ENCODE assay signal across 8 cellular contexts in the genomic region with DNA sequence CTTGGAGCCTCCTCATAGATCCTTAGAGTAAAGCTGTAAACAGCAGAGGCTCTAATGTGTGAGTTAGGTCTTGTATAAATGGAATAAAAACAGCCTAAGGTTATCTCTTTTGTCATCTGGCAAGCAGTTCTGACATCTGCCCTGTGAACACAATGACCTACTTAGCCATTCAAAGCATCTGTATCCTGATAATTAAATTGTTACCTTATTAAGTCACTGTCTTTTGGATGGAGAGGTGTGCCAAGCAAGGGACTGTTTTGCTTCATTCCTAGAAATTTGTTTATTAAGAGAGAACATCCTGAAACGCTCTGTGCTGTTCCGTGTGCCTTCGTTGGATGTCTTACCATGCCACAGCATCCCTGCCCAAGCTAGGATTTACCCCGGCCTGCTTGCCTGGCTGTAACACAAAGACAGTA. TPM values are rescaled to one million over a fixed set of nuclear protein-coding genes. Genes with fewer than 3 reads are reported as not detected.
DNase-seq lines count a peak whose midpoint lies in the region; ATAC-seq, FAIRE-seq and TF ChIP-seq lines count a peak whose summit lies in the region.

No MANE protein-coding gene starts in this region.

- no peaks in the 10 kb centered on the region for H3K27me3 ChIP-seq in tibial artery

- H3K4me1 Mint-ChIP-seq in activated T-cell treated with anti-CD3 and anti-CD28 coated beads, Interleukin-2, amount 50 U/mL, for 72 hours (ENCODE audit: low read depth): peaks cover 66% of the 10 kb centered on the region
- H3K4me1 Mint-ChIP-seq in activated CD4-positive, alpha-beta memory T cell treated with anti-CD3 and anti-CD28 coated beads, Interleukin-2, amount 10 ng/mL, durations not matched to agents 7 days and 5 days: peaks cover 46% of the 10 kb centered on the region

- TF ChIP-seq CTCF in kidney (IDR thresholded peaks at IDR 0.05; ENCODE audit: borderline replicate concordance, extremely low read depth, insufficient read depth): no peak
- TF ChIP-seq CTCF in tibial artery (IDR thresholded peaks at IDR 0.05): no peak

- no peak for DNase-seq in activated T-cell treated with anti-CD3 and anti-CD28 coated beads, Interleukin-2, amount 50 U/mL, for 72 hours
- DNase-seq in activated T-cell treated with anti-CD3 and anti-CD28 coated beads for 4 hours (no peak), kidney (no peak), tibial artery (no peak), COLO829 (ENCODE audit: low spot score) (no peak), DMS53 (lab: John Stamatoyannopoulos, UW) (no peak)
- no peak for DNase-seq in activated CD4-positive, alpha-beta memory T cell treated with anti-CD3 and anti-CD28 coated beads, Interleukin-2, amount 10 ng/mL, durations not matched to agents 7 days and 5 days

- FAIRE-seq in kidney (lab: Jason Lieb, UNC): no peak

- CTCF ChIA-PET in activated CD4-positive, alpha-beta memory T cell treated with anti-CD3 and anti-CD28 coated beads, Interleukin-2, amount 10 ng/mL, durations not matched to agents 7 days and 5 days (lab: Charles Lee): interaction anchor here (0.8 to 4.7 kb wide), 6 partner anchors 9 to 643 kb away, joined by 4 to 48 read pairs (median 22); partner anchors contain the start of gene C5orf52

- POLR2A ChIA-PET in activated CD4-positive, alpha-beta memory T cell treated with anti-CD3 and anti-CD28 coated beads, Interleukin-2, amount 10 ng/mL, durations not matched to agents 7 days and 5 days (lab: Charles Lee): interaction anchor here (0.5 to 2.2 kb wide), 2 partner anchors 103 to 417 kb away, joined by 3 to 8 read pairs; no protein-coding TSS in a partner anchor

- H3K4me1 ChIP-seq in kidney (ENCODE audit: control insufficient read depth in 1 of 2, insufficient read depth in 1 of 2, low read depth in 1 of 2, low read length in 2 of 2) (peaks cover 0 to 10% of the 10 kb centered on the region in 2 donors), tibial artery (peaks cover 0 to 21% (median 10%) of the 10 kb centered on the region in 4 donors)

- H3K36me3 Mint-ChIP-seq in activated T-cell treated with anti-CD3 and anti-CD28 coated beads, Interleukin-2, amount 50 U/mL, for 72 hours (ENCODE audit: insufficient read depth in 2 of 2): peaks cover 3 to 5% of the 10 kb centered on the region in 2 donors
- peaks cover 4% of the 10 kb centered on the region for H3K36me3 Mint-ChIP-seq in activated CD4-positive, alpha-beta memory T cell treated with anti-CD3 and anti-CD28 coated beads, Interleukin-2, amount 10 ng/mL, durations not matched to agents 7 days and 5 days (ENCODE audit: low read depth)

- H3K9me3 ChIP-seq in kidney (ENCODE audit: control insufficient read depth in 1 of 2, low read length in 2 of 2): no peaks in the 10 kb centered on the region
- no peaks in the 10 kb centered on the region for H3K9me3 ChIP-seq in tibial artery

- H3K4me3 ChIP-seq in kidney (ENCODE audit: low read length in 2 of 2) (peak overlapping the region; percentile 74 to 89), tibial artery (peak overlapping the region; percentile 73 to 83)

- H3K4me3 Mint-ChIP-seq in activated T-cell treated with anti-CD3 and anti-CD28 coated beads, Interleukin-2, amount 50 U/mL, for 72 hours: peak overlapping the region; percentile 95
- H3K4me3 Mint-ChIP-seq in activated CD4-positive, alpha-beta memory T cell treated with anti-CD3 and anti-CD28 coated beads, Interleukin-2, amount 10 ng/mL, durations not matched to agents 7 days and 5 days: peak overlapping the region; percentile 82

- intact Hi-C loops in kidney (cut with DNase I): no loop called here
- intact Hi-C loops in tibial artery (cut with DNase I; ENCODE audit: low total_unique reads): no loop called here

- no peak overlapping the region for H3K27ac ChIP-seq in kidney (ENCODE audit: low read depth in 2 of 2, low read length in 2 of 2)
- peak overlapping the region in 1 of 2 donors; percentile 67 for H3K27ac ChIP-seq in tibial artery

- no peak overlapping the region for H3K9ac ChIP-seq in kidney (ENCODE audit: low read length in 2 of 2)

- H3K9me3 Mint-ChIP-seq in activated T-cell treated with anti-CD3 and anti-CD28 coated beads, Interleukin-2, amount 50 U/mL, for 72 hours: no peaks in the 10 kb centered on the region
- no peaks in the 10 kb centered on the region for H3K9me3 Mint-ChIP-seq in activated CD4-positive, alpha-beta memory T cell treated with anti-CD3 and anti-CD28 coated beads, Interleukin-2, amount 10 ng/mL, durations not matched to agents 7 days and 5 days

- H3K27ac Mint-ChIP-seq in activated T-cell treated with anti-CD3 and anti-CD28 coated beads, Interleukin-2, amount 50 U/mL, for 72 hours: peak overlapping the region; percentile 92
- H3K27ac Mint-ChIP-seq in activated CD4-positive, alpha-beta memory T cell treated with anti-CD3 and anti-CD28 coated beads, Interleukin-2, amount 10 ng/mL, durations not matched to agents 7 days and 5 days: no peak overlapping the region

- no peaks in the 10 kb centered on the region for H3K27me3 Mint-ChIP-seq in activated T-cell treated with anti-CD3 and anti-CD28 coated beads, Interleukin-2, amount 50 U/mL, for 72 hours (ENCODE audit: low read depth)
- no peaks in the 10 kb centered on the region for H3K27me3 Mint-ChIP-seq in activated CD4-positive, alpha-beta memory T cell treated with anti-CD3 and anti-CD28 coated beads, Interleukin-2, amount 10 ng/mL, durations not matched to agents 7 days and 5 days

- ATAC-seq in activated T-cell treated with anti-CD3 and anti-CD28 coated beads, Interleukin-2, amount 50 U/mL, for 72 hours (replicated peaks in 1 of 2): no peak
- ATAC-seq in HG03159 (IDR thresholded peaks at IDR 0.05; ENCODE audit: unreplicated experiment): no peak

- H3K36me3 ChIP-seq in kidney (ENCODE audit: control insufficient read depth in 1 of 2, insufficient read depth in 2 of 2, low read length in 2 of 2) (peaks cover 0 to under 1% of the 10 kb centered on the region in 2 donors), tibial artery (no peaks in the 10 kb centered on the region)

RNA-seq across cellular contexts. Expression of gene LSM11, which starts 1.5 kb away (rescaled TPM):
- 1 to 10 TPM; 6.7 to 7.4 TPM for total RNA-seq in activated T-cell treated with anti-CD3 and anti-CD28 coated beads, Interleukin-2, amount 50 U/mL, for 72 hours
- 1 to 10 TPM; 5.4 to 5.8 TPM for total RNA-seq in activated CD4-positive, alpha-beta memory T cell treated with anti-CD3 and anti-CD28 coated beads, Interleukin-2, amount 10 ng/mL, durations not matched to agents 7 days and 5 days
- total RNA-seq in kidney: 2.8 TPM
- polyA plus RNA-seq in kidney (ENCODE audit: insufficient read depth, low read depth, low replicate concordance): 0.97 TPM

RNA-seq across cellular contexts. Expression of gene THG1L, which starts 13.8 kb away (rescaled TPM):
- 10 to 100 TPM; 33.4 to 35.7 TPM for total RNA-seq in activated T-cell treated with anti-CD3 and anti-CD28 coated beads, Interleukin-2, amount 50 U/mL, for 72 hours
- 10 to 100 TPM; 10.6 to 11.4 TPM for total RNA-seq in activated CD4-positive, alpha-beta memory T cell treated with anti-CD3 and anti-CD28 coated beads, Interleukin-2, amount 10 ng/mL, durations not matched to agents 7 days and 5 days
- 11.7 TPM for total RNA-seq in kidney
- polyA plus RNA-seq in kidney (ENCODE audit: insufficient read depth, low read depth, low replicate concordance): 9.8 TPM
